ENCODE assay signal across 20 cellular contexts in the genomic region with DNA sequence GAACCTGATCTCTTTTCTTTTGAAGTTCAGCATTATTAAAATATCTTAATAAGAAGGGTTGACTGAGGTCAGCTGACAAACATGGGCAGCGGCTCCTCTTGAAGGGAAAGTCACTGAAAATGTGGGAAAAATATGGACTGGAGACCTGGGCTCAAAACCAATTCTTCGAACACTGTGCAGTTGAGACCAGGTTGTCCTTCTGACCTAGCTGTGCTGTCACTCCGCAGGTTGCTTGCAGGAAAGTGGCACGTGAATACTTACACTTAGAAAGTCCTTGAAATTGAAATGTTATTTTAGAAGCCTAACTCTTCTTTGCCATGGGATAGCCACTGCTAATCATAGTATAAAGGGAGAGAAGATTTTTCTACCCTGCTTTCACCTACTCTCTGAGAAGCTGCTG.
DNase-seq lines count a peak whose midpoint lies in the region; ATAC-seq and TF ChIP-seq lines count a peak whose summit lies in the region.
"Had no signal": no experiment of that assay in that cellular context is flagged by ENCODE, and none has a peak within 500 bp of the region (broad histone marks: within the 10 kb centered on the region; RNA-seq: fewer than 3 reads in every experiment).

No MANE protein-coding gene starts in this region.

- H3K4me3 Mint-ChIP-seq in mesothelial cell of epicardium: no peak overlapping the region
- H3K4me3 Mint-ChIP-seq: CD14-positive monocyte; CD4-positive, alpha-beta T cell; CD8-positive, alpha-beta memory T cell; H9 had no signal

- no peaks in the 10 kb centered on the region for H3K79me2 ChIP-seq in Loucy (ENCODE audit: insufficient read depth, low read length)

- H3F3A ChIP-seq in Loucy (ENCODE audit: low read depth): no peaks in the 10 kb centered on the region

- H3K27me3 Mint-ChIP-seq in mesothelial cell of epicardium (ENCODE audit: low read depth): no peaks in the 10 kb centered on the region
- H3K27me3 Mint-ChIP-seq: CD4-positive, alpha-beta T cell; CD8-positive, alpha-beta memory T cell had no signal

- H3K9me3 Mint-ChIP-seq in mesothelial cell of epicardium: no peaks in the 10 kb centered on the region
- H3K9me3 Mint-ChIP-seq: CD4-positive, alpha-beta T cell; H9 had no signal

- H3K27ac ChIP-seq in body of pancreas (peak overlapping the region in 2 of 4 donors; percentile 28 to 55), gastroesophageal sphincter (no peak overlapping the region)
- H3K27ac ChIP-seq: 22Rv1; BLaER1 treated with 17β-estradiol and CSF1 and Interleukin-3, amounts not matched to agents 10 nM and 100 nM; GM23248 had no signal

- ATAC-seq in body of pancreas: peak; percentile 58
- ATAC-seq in gastroesophageal sphincter: no peak
- ATAC-seq in GM19455 (IDR thresholded peaks at IDR 0.05; ENCODE audit: unreplicated experiment): no peak
- ATAC-seq: HCT116 had no signal

- TF ChIP-seq POLR2A in body of pancreas (IDR thresholded peaks at IDR 0.05): no peak
- no peak for TF ChIP-seq POLR2A in gastroesophageal sphincter (IDR thresholded peaks at IDR 0.05)

- no peak overlapping the region for H3K4me3 ChIP-seq in Loucy (ENCODE audit: low read length, poor library complexity, severe bottlenecking)
- no peak overlapping the region for H3K4me3 ChIP-seq in body of pancreas
- no peak overlapping the region for H3K4me3 ChIP-seq in gastroesophageal sphincter
- H3K4me3 ChIP-seq: BLaER1 treated with 17β-estradiol and CSF1 and Interleukin-3, amounts not matched to agents 10 nM and 100 nM; GM23248 had no signal

- H3K9me3 ChIP-seq in Loucy (ENCODE audit: insufficient read depth, low read depth, low read length) (no peaks in the 10 kb centered on the region), body of pancreas (no peaks in the 10 kb centered on the region), gastroesophageal sphincter (no peaks in the 10 kb centered on the region)
- H3K9me3 ChIP-seq: BE2C; BLaER1 treated with 17β-estradiol and CSF1 and Interleukin-3, amounts not matched to agents 10 nM and 100 nM had no signal

- H3K4me1 Mint-ChIP-seq in mesothelial cell of epicardium: peaks cover 33% of the 10 kb centered on the region
- H3K4me1 Mint-ChIP-seq: CD14-positive monocyte; CD8-positive, alpha-beta memory T cell; H9 had no signal

- DNase-seq in DMS 273 (lab: John Stamatoyannopoulos, UW; ENCODE audit: unreplicated experiment) (peak; percentile 1), DMS 273 treated with DMSO at 0.1 percent for 48 hours (lab: John Stamatoyannopoulos, UW) (no peak), body of pancreas (peak in 1 of 4 donors; percentile 16), mesothelial cell of epicardium (ENCODE audit: low spot score in 2 of 2, unreplicated experiment in 2 of 2) (no peak), NCI-H1092 (lab: John Stamatoyannopoulos, UW) (no peak)
- DNase-seq: AML-193; BE2C; CD4-positive, alpha-beta T cell; CD8-positive, alpha-beta memory T cell; DMS153; DND-41; GM23248; H9 had no signal

- no peaks in the 10 kb centered on the region for H4K20me1 ChIP-seq in Loucy (ENCODE audit: insufficient read depth, low read length, poor library complexity, severe bottlenecking)
- H4K20me1 ChIP-seq: BLaER1 treated with 17β-estradiol and CSF1 and Interleukin-3, amounts not matched to agents 10 nM and 100 nM had no signal

- H3K4me2 ChIP-seq in Loucy (ENCODE audit: low read depth, low read length, poor library complexity, severe bottlenecking): no peak overlapping the region
- H3K4me2 ChIP-seq: BLaER1 treated with 17β-estradiol and CSF1 and Interleukin-3, amounts not matched to agents 10 nM and 100 nM had no signal

- 11 to 13% methylated on average over 4 of the region's 4 CpGs for whole genome bisulfite sequencing in body of pancreas, 2 donors
- WGBS in gastroesophageal sphincter (ENCODE audit: low coverage in 1 of 2), 2 donors: 62 to 92% methylated on average over 3 of the region's 4 CpGs

- H3K36me3 ChIP-seq in Loucy (ENCODE audit: insufficient read depth, low read length) (no peaks in the 10 kb centered on the region), body of pancreas (replicated peaks in 1 of 2; ENCODE audit: insufficient read depth in 1 of 2, low read depth in 2 of 2) (no peaks in the 10 kb centered on the region), gastroesophageal sphincter (no peaks in the 10 kb centered on the region)
- H3K36me3 ChIP-seq: BE2C; BLaER1 treated with 17β-estradiol and CSF1 and Interleukin-3, amounts not matched to agents 10 nM and 100 nM had no signal

- no peaks in the 10 kb centered on the region for H3K4me1 ChIP-seq in Loucy (ENCODE audit: insufficient read depth, low read length, poor library complexity, severe bottlenecking)
- peaks cover 18% of the 10 kb centered on the region for H3K4me1 ChIP-seq in body of pancreas
- H3K4me1 ChIP-seq in gastroesophageal sphincter: no peaks in the 10 kb centered on the region
- H3K4me1 ChIP-seq: BE2C; BLaER1 treated with 17β-estradiol and CSF1 and Interleukin-3, amounts not matched to agents 10 nM and 100 nM had no signal

- intact Hi-C loops in body of pancreas (cut with DNase I): no loop called here

- no peaks in the 10 kb centered on the region for H3K36me3 Mint-ChIP-seq in mesothelial cell of epicardium
- H3K36me3 Mint-ChIP-seq: CD14-positive monocyte; CD8-positive, alpha-beta memory T cell had no signal

- peak overlapping the region; percentile 20; the same call in 1 of the 2 replicates for H2AFZ ChIP-seq in Loucy (ENCODE audit: low read length)
- H2AFZ ChIP-seq: GM23248 had no signal

- no peak for TF ChIP-seq EP300 in gastroesophageal sphincter (IDR thresholded peaks at IDR 0.05)

- no peak for TF ChIP-seq CTCF in Loucy (conservative IDR thresholded peaks at IDR 0.05; ENCODE audit: low read length)
- no peak for TF ChIP-seq CTCF in body of pancreas (IDR thresholded peaks at IDR 0.05)
- TF ChIP-seq CTCF in mesothelial cell of epicardium (IDR thresholded peaks at IDR 0.05; ENCODE audit: unreplicated experiment): no peak
- no peak for TF ChIP-seq CTCF in gastroesophageal sphincter (IDR thresholded peaks at IDR 0.05)

- no peaks in the 10 kb centered on the region for H3K9me2 ChIP-seq in Loucy (replicated peaks; ENCODE audit: low read depth, low read length)

- H3K9ac ChIP-seq in Loucy (ENCODE audit: low read depth, low read length, poor library complexity, severe bottlenecking): no peak overlapping the region
- H3K9ac ChIP-seq: BLaER1 treated with 17β-estradiol and CSF1 and Interleukin-3, amounts not matched to agents 10 nM and 100 nM; GM23248 had no signal

- H3K27me3 ChIP-seq in Loucy (ENCODE audit: insufficient read depth, low read length, poor library complexity, severe bottlenecking) (no peaks in the 10 kb centered on the region), body of pancreas (no peaks in the 10 kb centered on the region), gastroesophageal sphincter (no peaks in the 10 kb centered on the region)
- H3K27me3 ChIP-seq: BE2C; BLaER1 treated with 17β-estradiol and CSF1 and Interleukin-3, amounts not matched to agents 10 nM and 100 nM had no signal

- H3K27ac Mint-ChIP-seq in mesothelial cell of epicardium: peak overlapping the region; percentile 53
- H3K27ac Mint-ChIP-seq: CD14-positive monocyte; CD4-positive, alpha-beta T cell; CD8-positive, alpha-beta memory T cell; H9 had no signal
